Comparison of ENCODE assay signal across 8 cellular contexts in genomic region chr2:232444409-232445148, GRCh38. TPM values are rescaled to one million over a fixed set of nuclear protein-coding genes. Genes with fewer than 3 reads are reported as not detected.
A peak's percentile ranks its signal among the peaks of the same experiment; 100 is the strongest.
DNase-seq lines count a peak whose midpoint lies in the region; ATAC-seq and TF ChIP-seq lines count a peak whose summit lies in the region.

No MANE protein-coding gene starts in this region.

- DNase-seq in HS-27A (ENCODE audit: low read depth) (peak; percentile 19), T-helper 17 cell (peak; percentile 22 to 53 (median 34)), astrocyte of the cerebellum (ENCODE audit: low read depth) (peak; percentile 5), left lung (peak in 1 of 2 donors; percentile 83)
- DNase-seq in stimulated activated CD8-positive, alpha-beta memory T cell treated with anti-CD3 and anti-CD28 coated beads, Interleukin-4, amount 100 ng/mL, for 4 hours (ENCODE audit: low read depth in 2 of 2, low spot score in 1 of 2), result peak; percentile 12 to 26

- no peak overlapping the region for H3K27ac Mint-ChIP-seq in T-helper 17 cell

- H3K27me3 ChIP-seq in DOHH2 (ENCODE audit: control insufficient read depth, low read length) (no peaks in the 10 kb centered on the region), left lung (peaks cover 0 to 14% of the 10 kb centered on the region in 2 donors)

- H3F3A ChIP-seq in DOHH2 (ENCODE audit: control insufficient read depth, insufficient read depth), result no peaks in the 10 kb centered on the region

- H3K4me1 ChIP-seq in DOHH2 (ENCODE audit: control insufficient read depth, low read length) (peaks cover 25% of the 10 kb centered on the region), left lung (peaks cover 0 to 4% of the 10 kb centered on the region in 2 donors)

- intact Hi-C loops in left lung (cut with DNase I), result no loop called here

- ATAC-seq in T-helper 17 cell (peak; percentile 51), left lung (peak; percentile 34), GM18870 (IDR thresholded peaks at IDR 0.05; ENCODE audit: unreplicated experiment) (no peak), HG03139 (IDR thresholded peaks at IDR 0.05; ENCODE audit: unreplicated experiment) (no peak)

- peaks cover 11% of the 10 kb centered on the region for H3K27me3 Mint-ChIP-seq in T-helper 17 cell

- H3K4me1 Mint-ChIP-seq in T-helper 17 cell, result peaks cover 6% of the 10 kb centered on the region

- H3K4me2 ChIP-seq in DOHH2 (ENCODE audit: low read length), result no peak overlapping the region

- H3K36me3 ChIP-seq in DOHH2 (ENCODE audit: control insufficient read depth, low read length) (no peaks in the 10 kb centered on the region), left lung (no peaks in the 10 kb centered on the region)

- H3K4me3 ChIP-seq in DOHH2 (ENCODE audit: low read length) (no peak overlapping the region), astrocyte of the cerebellum (ENCODE audit: low read depth, low read length) (no peak overlapping the region), left lung (no peak overlapping the region)

- no peaks in the 10 kb centered on the region for H3K9me3 ChIP-seq in DOHH2 (ENCODE audit: control insufficient read depth, insufficient read depth, low read length)
- H3K9me3 ChIP-seq in T-helper 17 cell (ENCODE audit: control insufficient read depth, low read length, poor library complexity, severe bottlenecking), result no peaks in the 10 kb centered on the region
- no peaks in the 10 kb centered on the region for H3K9me3 ChIP-seq in left lung

- no peaks in the 10 kb centered on the region for H4K20me1 ChIP-seq in DOHH2 (ENCODE audit: control insufficient read depth, insufficient read depth, low read depth, low read length)

- H3K79me2 ChIP-seq in DOHH2 (ENCODE audit: control insufficient read depth, low read length), result no peaks in the 10 kb centered on the region

- no peak overlapping the region for H3K4me3 Mint-ChIP-seq in T-helper 17 cell

- TF ChIP-seq CTCF in DOHH2 (IDR thresholded peaks at IDR 0.05; ENCODE audit: low read depth, low read length, poor library complexity, severe bottlenecking) (peak; percentile 83), astrocyte of the cerebellum (IDR thresholded peaks at IDR 0.05; ENCODE audit: low read depth, low read length, missing control alignments) (peak; percentile 62), left lung (IDR thresholded peaks at IDR 0.05) (peak; percentile 32 to 65)

- no peaks in the 10 kb centered on the region for H3K36me3 Mint-ChIP-seq in T-helper 17 cell (ENCODE audit: low read depth)

- H3K27ac ChIP-seq in DOHH2 (ENCODE audit: low read depth, low read length), result no peak overlapping the region
- no peak overlapping the region for H3K27ac ChIP-seq in left lung

- no peaks in the 10 kb centered on the region for H3K9me2 ChIP-seq in DOHH2 (replicated peaks; ENCODE audit: control insufficient read depth, low read length)

- in situ Hi-C loops in astrocyte of the cerebellum (cut with HindIII; ENCODE audit: low sequenced_read_pairs), result no loop called here

RNA-seq across cellular contexts. Expression of gene ALPI, which starts 11.4 kb away (rescaled TPM):
- total RNA-seq in T-helper 17 cell, result not detected
- not detected for total RNA-seq in left lung

RNA-seq across cellular contexts. Expression of gene ALPG, which starts 37.9 kb away (rescaled TPM):
- total RNA-seq in T-helper 17 cell (not detected), left lung (under 1 TPM in 1 of 2 donors, not detected in 1; 0.16 TPM)

RNA-seq across cellular contexts. Expression of gene ECEL1, which starts 43.1 kb away (rescaled TPM):
- total RNA-seq in T-helper 17 cell (not detected), left lung (under 1 TPM; 0.10 to 0.17 TPM)

Comparison
In these comparisons a context has a peak if more than half of its experiments do, and no peak if none do; other contexts are left out.
1. ATAC-seq: peak in T-helper 17 cell (single experiment) and left lung (single experiment); none in GM18870 (single experiment) and HG03139 (single experiment).
2. Peak in every context shown above with its lines, with median percentiles within 50 percentile points of each other: CTCF ChIP-seq.